ENCODE assay signal across 1 cellular context in genomic region chr13:98353750-98354149, GRCh38.
TF ChIP-seq lines count a peak whose summit lies in the region.

No MANE protein-coding gene starts in this region.

TF ChIP-seq in GM12878, 131 proteins besides CTCF, POLR2A, EP300 and RAD21 (continued from another document):
- TF ChIP-seq KAT2A (conservative IDR thresholded peaks at IDR 0.05; ENCODE audit: control insufficient read depth, low read depth, low read length): no peak
- TF ChIP-seq, protein P1, sequence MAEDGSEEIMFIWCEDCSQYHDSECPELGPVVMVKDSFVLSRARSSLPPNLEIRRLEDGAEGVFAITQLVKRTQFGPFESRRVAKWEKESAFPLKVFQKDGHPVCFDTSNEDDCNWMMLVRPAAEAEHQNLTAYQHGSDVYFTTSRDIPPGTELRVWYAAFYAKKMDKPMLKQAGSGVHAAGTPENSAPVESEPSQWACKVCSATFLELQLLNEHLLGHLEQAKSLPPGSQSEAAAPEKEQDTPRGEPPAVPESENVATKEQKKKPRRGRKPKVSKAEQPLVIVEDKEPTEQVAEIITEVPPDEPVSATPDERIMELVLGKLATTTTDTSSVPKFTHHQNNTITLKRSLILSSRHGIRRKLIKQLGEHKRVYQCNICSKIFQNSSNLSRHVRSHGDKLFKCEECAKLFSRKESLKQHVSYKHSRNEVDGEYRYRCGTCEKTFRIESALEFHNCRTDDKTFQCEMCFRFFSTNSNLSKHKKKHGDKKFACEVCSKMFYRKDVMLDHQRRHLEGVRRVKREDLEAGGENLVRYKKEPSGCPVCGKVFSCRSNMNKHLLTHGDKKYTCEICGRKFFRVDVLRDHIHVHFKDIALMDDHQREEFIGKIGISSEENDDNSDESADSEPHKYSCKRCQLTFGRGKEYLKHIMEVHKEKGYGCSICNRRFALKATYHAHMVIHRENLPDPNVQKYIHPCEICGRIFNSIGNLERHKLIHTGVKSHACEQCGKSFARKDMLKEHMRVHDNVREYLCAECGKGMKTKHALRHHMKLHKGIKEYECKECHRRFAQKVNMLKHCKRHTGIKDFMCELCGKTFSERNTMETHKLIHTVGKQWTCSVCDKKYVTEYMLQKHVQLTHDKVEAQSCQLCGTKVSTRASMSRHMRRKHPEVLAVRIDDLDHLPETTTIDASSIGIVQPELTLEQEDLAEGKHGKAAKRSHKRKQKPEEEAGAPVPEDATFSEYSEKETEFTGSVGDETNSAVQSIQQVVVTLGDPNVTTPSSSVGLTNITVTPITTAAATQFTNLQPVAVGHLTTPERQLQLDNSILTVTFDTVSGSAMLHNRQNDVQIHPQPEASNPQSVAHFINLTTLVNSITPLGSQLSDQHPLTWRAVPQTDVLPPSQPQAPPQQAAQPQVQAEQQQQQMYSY (CRISPR knock-in tag; IDR thresholded peaks at IDR 0.05): no peak
